20 cellular contexts compared by ENCODE assay signal in genomic region chr12:68306564-68306963, GRCh38. TPM values are rescaled to one million over a fixed set of nuclear protein-coding genes. Genes with fewer than 3 reads are reported as not detected.
DNase-seq lines count a peak whose midpoint lies in the region; ATAC-seq, FAIRE-seq and TF ChIP-seq lines count a peak whose summit lies in the region.
"Had no signal": no experiment of that assay in that cellular context is flagged by ENCODE, and none has a peak within 500 bp of the region (broad histone marks: within the 10 kb centered on the region; RNA-seq: fewer than 3 reads in every experiment).

No MANE protein-coding gene starts in this region.

- DNase-seq in GM12865 (ENCODE audit: low read depth), result peak; percentile 41
- DNase-seq in GM12878 (ENCODE audit: low read depth, low spot score), result peak; percentile 30
- no peak for DNase-seq in ACHN
- DNase-seq in NOMO-1 treated with DMSO at 0.1 percent for 48 hours (lab: John Stamatoyannopoulos, UW; ENCODE audit: unreplicated experiment), result no peak
- DNase-seq: CD8-positive, alpha-beta memory T cell; DND-41; GDM1; KBM-7; NCI-H146; NCI-H2081 treated with DMSO at 0.1 percent for 48 hours; NCI-H226; NCI-H526; Right ventricle myocardium superior; SK-N-SH had no signal

- H3K27ac ChIP-seq in ACC112 (ENCODE audit: low read depth, low read length) (peak overlapping the region; percentile 35; the same call in 1 of the 2 replicates), GM12878 (ENCODE audit: control insufficient read depth, insufficient read depth) (no peak overlapping the region; the same call in 1 of the 2 replicates)
- H3K27ac ChIP-seq: BLaER1 had no signal

- H3K4me2 ChIP-seq in GM12878 (ENCODE audit: control insufficient read depth, insufficient read depth), result no peak overlapping the region
- H3K4me2 ChIP-seq: BLaER1, GM23338, SK-N-SH had no signal

- H2AFZ ChIP-seq in ACC112 (ENCODE audit: low read length, unreplicated experiment) (no peak overlapping the region), GM12878 (ENCODE audit: control insufficient read depth, low read depth, low read length) (no peak overlapping the region)
- H2AFZ ChIP-seq: GM23338 had no signal

- BruUV-seq in GM12878 (replicated peaks; lab: Mats Ljungman, UMichigan), result no TSS peak

- intact Hi-C loops in GM12878 (cut with micrococcal nuclease; ENCODE audit: unreplicated experiment), result loop anchor here (1.0 kb wide), 1 partner anchor 16 kb away; no protein-coding TSS in a partner anchor

- H3K4me3 ChIP-seq in ACC112 (ENCODE audit: low read depth, low read length), result no peak overlapping the region
- no peak overlapping the region for H3K4me3 ChIP-seq in GM12865 (ENCODE audit: low read depth, low read length)
- H3K4me3 ChIP-seq in GM12878, result no peak overlapping the region
- H3K4me3 ChIP-seq: BLaER1, GM23338 had no signal

- SMC1A ChIA-PET in GM12878 (lab: Charles Lee; ENCODE audit: uncharacterized antibody, unreplicated experiment), result interaction anchor here (0.7 to 1.5 kb wide), 3 partner anchors 10 to 236 kb away, joined by 3 to 14 read pairs (median 5); no protein-coding TSS in a partner anchor

- H3K4me1 ChIP-seq in ACC112 (ENCODE audit: control insufficient read depth, insufficient read depth, low read length, unreplicated experiment), result peaks cover 50% of the 10 kb centered on the region
- peaks cover 8% of the 10 kb centered on the region for H3K4me1 ChIP-seq in GM12878 (ENCODE audit: control insufficient read depth, insufficient read depth, low read length)
- H3K4me1 ChIP-seq: BLaER1 had no signal

- no peak overlapping the region for H3K9ac ChIP-seq in GM12878 (ENCODE audit: control insufficient read depth, insufficient read depth, low read length)
- H3K9ac ChIP-seq: BLaER1, SK-N-SH had no signal

- TF ChIP-seq RAD21 in GM12878 (IDR thresholded peaks at IDR 0.05; ENCODE audit: insufficient read depth, low read depth, low read length), result no peak

- H3K27me3 ChIP-seq in ACC112 (ENCODE audit: insufficient read depth, low read length) (no peaks in the 10 kb centered on the region), GM12878 (replicated peaks in 1 of 2; ENCODE audit: control insufficient read depth in 2 of 2, insufficient read depth in 2 of 2, low read length in 1 of 2) (no peaks in the 10 kb centered on the region)
- H3K27me3 ChIP-seq: BLaER1 had no signal

- H3K79me2 ChIP-seq in ACC112 (ENCODE audit: control insufficient read depth, insufficient read depth, low read length, unreplicated experiment) (no peaks in the 10 kb centered on the region), GM12878 (ENCODE audit: control insufficient read depth, insufficient read depth, low read length) (no peaks in the 10 kb centered on the region)

- TF ChIP-seq EP300 in GM12878 (IDR thresholded peaks at IDR 0.05; ENCODE audit: borderline replicate concordance in 1 of 2, control insufficient read depth in 1 of 2, low read depth in 2 of 2, low read length in 2 of 2), result no peak

- TF ChIP-seq CTCF in GM12865 (IDR thresholded peaks at IDR 0.05; ENCODE audit: insufficient read depth, low read depth, low read length, missing control alignments) (no peak), GM12878 (IDR thresholded peaks at IDR 0.05 in 2 of 3, conservative IDR thresholded peaks at IDR 0.05 in 1 of 3; ENCODE audit: control insufficient read depth in 2 of 3, extremely low read depth in 1 of 3, insufficient read depth in 1 of 3, low read depth in 3 of 3, low read length in 3 of 3) (no peak)

- POLR2A ChIA-PET in GM12878 (lab: Charles Lee), result interaction anchor here (1.1 kb wide), 1 partner anchor 67 kb away, joined by 5 read pairs; no protein-coding TSS in a partner anchor

- TF ChIP-seq POLR2A in GM12878 (IDR thresholded peaks at IDR 0.05; ENCODE audit: low read depth, low read length), result no peak

- no peaks in the 10 kb centered on the region for H4K20me1 ChIP-seq in GM12878 (ENCODE audit: control insufficient read depth, insufficient read depth)
- H4K20me1 ChIP-seq: BLaER1 had no signal

- WGBS in GM12878 (ENCODE audit: insufficient coverage, insufficient replicate concordance, low lambda C conversion rate, missing lambda C conversion rate), result 0% methylated on average over 1 of the region's 1 CpG

- in situ Hi-C loops in GM12878 (cut with MboI), result no loop called here
- in situ Hi-C loops in ACHN (cut with HindIII; ENCODE audit: low pct_ligation_motif_present, low pct_unique_long_range_greater_than_20kb, low sequenced_read_pairs), result loop anchor here (25.0 kb wide), 1 partner anchor 94 kb away; no protein-coding TSS in a partner anchor

- RAD21 ChIA-PET in GM12878 (lab: Charles Lee; ENCODE audit: unreplicated experiment), result interaction anchor here (1.0 kb wide), 1 partner anchor 83 kb away, joined by 3 read pairs; no protein-coding TSS in a partner anchor

- H3K9me3 ChIP-seq in GM12878 (replicated peaks; ENCODE audit: control insufficient read depth, insufficient read depth, low read length), result peaks cover 3% of the 10 kb centered on the region; the same call in 2 of the 3 replicates
- H3K9me3 ChIP-seq: BLaER1, SK-N-SH had no signal

- H3K36me3 ChIP-seq in ACC112 (ENCODE audit: insufficient read depth, low read length) (peaks cover 16% of the 10 kb centered on the region), GM12878 (ENCODE audit: control insufficient read depth in 2 of 2, insufficient read depth in 2 of 2, low read length in 1 of 2) (peaks cover 2 to 7% of the 10 kb centered on the region in 2 experiments; a peak in 3 of 4 replicates)

- FAIRE-seq in GM12878 (lab: Jason Lieb, UNC), result peak; percentile 7

- CTCF ChIA-PET in GM12878 (lab: Yijun Ruan, JAX), result interaction anchor here (0.9 kb wide), 1 partner anchor 9 kb away, joined by 3 read pairs; no protein-coding TSS in a partner anchor

- ATAC-seq in HG02852 (IDR thresholded peaks at IDR 0.05; ENCODE audit: unreplicated experiment) (peak; percentile 51), GM12878 (peak; percentile 74), HG03457 (IDR thresholded peaks at IDR 0.05; ENCODE audit: unreplicated experiment) (no peak)
- ATAC-seq: GM23338, Panc1 had no signal

TF ChIP-seq in GM12878, 131 proteins besides CTCF, POLR2A, EP300 and RAD21 (continues in another document):
- TF ChIP-seq RCOR1 (conservative IDR thresholded peaks at IDR 0.05; ENCODE audit: low read depth, low read length) (no peak), JUNB (IDR thresholded peaks at IDR 0.05) (peak; percentile 39; the same call in 1 of the 2 replicates), GABPA (IDR thresholded peaks at IDR 0.05; ENCODE audit: low read depth) (no peak), SUPT20H (IDR thresholded peaks at IDR 0.05; ENCODE audit: borderline replicate concordance, control insufficient read depth, low read depth, low read length) (no peak), ATF7 (IDR thresholded peaks at IDR 0.05; ENCODE audit: low read depth) (0 out of 2 replicates have a peak, but pooled peaks have one; percentile 8), TCF3 (IDR thresholded peaks at IDR 0.05; ENCODE audit: borderline replicate concordance, insufficient read depth, low read depth, low read length) (no peak), MTA2 (IDR thresholded peaks at IDR 0.05; ENCODE audit: low read depth) (peak; percentile 42; the same call in 1 of the 2 replicates), ZNF207 (IDR thresholded peaks at IDR 0.05; ENCODE audit: borderline replicate concordance) (no peak), KLF5 (IDR thresholded peaks at IDR 0.05; ENCODE audit: partially characterized antibody) (no peak)

RNA-seq across cellular contexts. Expression of gene MDM1, which starts 25.6 kb away (rescaled TPM):
- 59.3 and 61.0 TPM in 2 replicates for total RNA-seq in GM12878 (2013; cell fraction: nucleolus; rRNA removed)
- total RNA-seq in GM12878 (2014; rRNA removed), result 17.1 and 19.8 TPM in 2 replicates
- 20.9 and 22.5 TPM in 2 replicates for total RNA-seq in GM12878 (2014; rRNA removed; fragmentation: Illumina TruSeq; extraction: Trizol)
- total RNA-seq in GM12878 (2021), result 14.6 and 16.3 TPM in 2 replicates
- polyA plus RNA-seq in GM12878 (2011; ENCODE audit: low read depth), result 6.4 TPM
- polyA plus RNA-seq in GM12878 (2011; rRNA removed), result 23.4 and 35.5 TPM in 2 replicates
- 5.8 and 6.3 TPM in 2 replicates for polyA plus RNA-seq in GM12878 (2011; cell fraction: cytosol; rRNA removed)
- polyA plus RNA-seq in GM12878 (2011; cell fraction: nucleus; rRNA removed), result 49.8 and 54.6 TPM in 2 replicates
- polyA plus RNA-seq in GM12878 (2012), result 5.7 and 6.8 TPM in 2 replicates
- polyA plus RNA-seq in GM12878 (2014; fragmentation: Illumina TruSeq; extraction: Trizol), result 21.1 and 23.8 TPM in 2 replicates
- polyA plus RNA-seq in GM12878 (2014; fragmentation: Nextera tagmentation; extraction: Ambion mirVana), result 10 to 100 TPM; 10.1 to 10.6 TPM
- 15.6 and 16.1 TPM in 2 replicates for polyA plus RNA-seq in GM12878 (2014; rRNA removed)
- polyA plus RNA-seq in GM12878 (2016; fragmentation: Nextera tagmentation; extraction: Ambion mirVana), result 10 to 100 TPM; 15.9 to 25.3 TPM
- polyA minus RNA-seq in GM12878 (2011; rRNA and poly(A)+ RNA removed), result 9.9 and 11.3 TPM in 2 replicates
- polyA minus RNA-seq in GM12878 (2011; cell fraction: cytosol; rRNA and poly(A)+ RNA removed), result 4.7 and 7.7 TPM in 2 replicates
- polyA minus RNA-seq in GM12878 (2011; cell fraction: nucleus; rRNA and poly(A)+ RNA removed), result 19.9 and 30.0 TPM in 2 replicates

RNA-seq across cellular contexts. Expression of gene IL22, which starts 53.2 kb away (rescaled TPM):
- total RNA-seq in GM12878 (2013; cell fraction: nucleolus; rRNA removed), result not detected in 2 replicates
- total RNA-seq in GM12878 (2014; rRNA removed), result not detected in 2 replicates
- not detected in 2 replicates for total RNA-seq in GM12878 (2014; rRNA removed; fragmentation: Illumina TruSeq; extraction: Trizol)
- not detected in 2 replicates for total RNA-seq in GM12878 (2021)
- polyA plus RNA-seq in GM12878 (2011; ENCODE audit: low read depth), result not detected
- polyA plus RNA-seq in GM12878 (2011; rRNA removed), result not detected in 2 replicates
- not detected in 2 replicates for polyA plus RNA-seq in GM12878 (2011; cell fraction: cytosol; rRNA removed)
- not detected in 2 replicates for polyA plus RNA-seq in GM12878 (2011; cell fraction: nucleus; rRNA removed)
- polyA plus RNA-seq in GM12878 (2012), result not detected in 2 replicates
- not detected in 2 replicates for polyA plus RNA-seq in GM12878 (2014; fragmentation: Illumina TruSeq; extraction: Trizol)
- polyA plus RNA-seq in GM12878 (2014; fragmentation: Nextera tagmentation; extraction: Ambion mirVana), result not detected
- polyA plus RNA-seq in GM12878 (2014; rRNA removed), result not detected in 2 replicates
- polyA plus RNA-seq in GM12878 (2016; fragmentation: Nextera tagmentation; extraction: Ambion mirVana), result not detected
- not detected in 2 replicates for polyA minus RNA-seq in GM12878 (2011; rRNA and poly(A)+ RNA removed)
- polyA minus RNA-seq in GM12878 (2011; cell fraction: cytosol; rRNA and poly(A)+ RNA removed), result not detected in 2 replicates
- not detected in 2 replicates for polyA minus RNA-seq in GM12878 (2011; cell fraction: nucleus; rRNA and poly(A)+ RNA removed)
- total RNA-seq: GM23338, Right ventricle myocardium superior had no signal
- polyA plus RNA-seq: CD8-positive, alpha-beta memory T cell; GM23338; SK-N-SH had no signal

Comparison
In these comparisons a context has a peak if more than half of its experiments do, and no peak if none do; other contexts are left out.
1. DNase-seq: peak in GM12865 (single experiment) and GM12878 (single experiment); none in ACHN (single experiment) and NOMO-1 treated with DMSO at 0.1 percent for 48 hours (single experiment).